ENCODE assay signal across 20 cellular contexts in the genomic region with DNA sequence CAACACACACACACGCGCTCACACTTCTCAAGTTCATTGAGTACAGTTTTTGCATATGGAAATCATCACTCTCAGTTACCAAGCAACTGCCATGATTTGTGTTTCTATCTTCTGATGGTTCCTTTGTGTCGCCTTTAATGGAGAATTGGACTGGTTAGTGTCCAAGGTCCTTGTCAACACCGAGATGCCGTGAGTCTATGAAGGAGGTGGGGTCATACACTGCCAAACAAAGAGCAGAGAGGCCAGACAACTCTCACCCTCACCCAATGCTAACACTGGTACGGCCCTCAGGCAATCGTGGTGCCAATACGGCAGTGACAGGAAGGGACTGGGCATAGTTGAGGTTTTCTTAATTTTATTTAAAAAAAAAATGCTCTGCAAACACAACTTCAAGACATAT. TPM values are rescaled to one million over a fixed set of nuclear protein-coding genes. Genes with fewer than 3 reads are reported as not detected.
A peak's percentile ranks its signal among the peaks of the same experiment; 100 is the strongest.
DNase-seq lines count a peak whose midpoint lies in the region; ATAC-seq and TF ChIP-seq lines count a peak whose summit lies in the region.
"Had no signal": no experiment of that assay in that cellular context is flagged by ENCODE, and none has a peak within 500 bp of the region (broad histone marks: within the 10 kb centered on the region; RNA-seq: fewer than 3 reads in every experiment).

No MANE protein-coding gene starts in this region.

- ATAC-seq in right cardiac atrium: peak; percentile 56 to 85
- no peak for ATAC-seq in HG03565 (IDR thresholded peaks at IDR 0.05; ENCODE audit: unreplicated experiment)
- ATAC-seq in stimulated activated effector memory CD8-positive, alpha-beta T cell treated with anti-CD3 and anti-CD28 coated beads, Interleukin-12 subunit alpha, Interleukin-12 subunit beta, amount 100 ng/mL, for 72 hours: no peak
- no peak for ATAC-seq in HG03280 (IDR thresholded peaks at IDR 0.05; ENCODE audit: unreplicated experiment)

- H4K20me1 ChIP-seq in Loucy (ENCODE audit: insufficient read depth, low read length, poor library complexity, severe bottlenecking) (no peaks in the 10 kb centered on the region), mammary epithelial cell (ENCODE audit: insufficient read depth, low read length) (no peaks in the 10 kb centered on the region)

- TF ChIP-seq CTCF in Loucy (conservative IDR thresholded peaks at IDR 0.05; ENCODE audit: low read length) (no peak), mammary epithelial cell (conservative IDR thresholded peaks at IDR 0.05 in 1 of 2, IDR thresholded peaks at IDR 0.05 in 1 of 2; ENCODE audit: extremely low read depth in 1 of 2, insufficient read depth in 1 of 2, low read depth in 1 of 2, low read length in 2 of 2) (no peak), osteocyte (IDR thresholded peaks at IDR 0.05) (no peak)

- H3K9ac ChIP-seq in Loucy (ENCODE audit: low read depth, low read length, poor library complexity, severe bottlenecking) (no peak overlapping the region), mammary epithelial cell (ENCODE audit: insufficient read depth, low read length) (no peak overlapping the region)

- no peaks in the 10 kb centered on the region for H3K9me2 ChIP-seq in Loucy (replicated peaks; ENCODE audit: low read depth, low read length)

- H3K36me3 Mint-ChIP-seq in osteocyte (ENCODE audit: unreplicated experiment): no peaks in the 10 kb centered on the region
- H3K36me3 Mint-ChIP-seq in stimulated activated effector memory CD8-positive, alpha-beta T cell treated with anti-CD3 and anti-CD28 coated beads, Interleukin-12 subunit alpha, Interleukin-12 subunit beta, amount 100 ng/mL, for 72 hours: no peaks in the 10 kb centered on the region
- H3K36me3 Mint-ChIP-seq: IgD-negative memory B cell had no signal

- no peak overlapping the region for H3K4me3 Mint-ChIP-seq in osteocyte (ENCODE audit: unreplicated experiment)
- no peak overlapping the region for H3K4me3 Mint-ChIP-seq in stimulated activated effector memory CD8-positive, alpha-beta T cell treated with anti-CD3 and anti-CD28 coated beads, Interleukin-12 subunit alpha, Interleukin-12 subunit beta, amount 100 ng/mL, for 72 hours
- H3K4me3 Mint-ChIP-seq: B cell, IgD-negative memory B cell had no signal

- WGBS in mammary epithelial cell (ENCODE audit: low coverage, missing lambda C conversion rate): 97% methylated on average over 8 of the region's 8 CpGs
- WGBS in right cardiac atrium: 55% methylated on average over 8 of the region's 8 CpGs

- no TSS peak for BruUV-seq in mammary epithelial cell (replicated peaks; lab: Mats Ljungman, UMichigan)

- peaks cover 44% of the 10 kb centered on the region for H3K4me1 Mint-ChIP-seq in osteocyte (ENCODE audit: unreplicated experiment)
- H3K4me1 Mint-ChIP-seq in stimulated activated effector memory CD8-positive, alpha-beta T cell treated with anti-CD3 and anti-CD28 coated beads, Interleukin-12 subunit alpha, Interleukin-12 subunit beta, amount 100 ng/mL, for 72 hours: no peaks in the 10 kb centered on the region
- H3K4me1 Mint-ChIP-seq: B cell, IgD-negative memory B cell had no signal

- peaks cover 36% of the 10 kb centered on the region for H3K4me1 ChIP-seq in Loucy (ENCODE audit: insufficient read depth, low read length, poor library complexity, severe bottlenecking)
- peaks cover 37% of the 10 kb centered on the region for H3K4me1 ChIP-seq in mammary epithelial cell (ENCODE audit: insufficient read depth, low read length)
- H3K4me1 ChIP-seq in right cardiac atrium (ENCODE audit: control insufficient read depth, insufficient read depth, low read length): no peaks in the 10 kb centered on the region
- H3K4me1 ChIP-seq: spleen, thyroid gland had no signal

- no peaks in the 10 kb centered on the region for H3K9me3 ChIP-seq in Loucy (ENCODE audit: insufficient read depth, low read depth, low read length)
- no peaks in the 10 kb centered on the region for H3K9me3 ChIP-seq in mammary epithelial cell (replicated peaks; ENCODE audit: insufficient read depth, low read length)
- no peaks in the 10 kb centered on the region for H3K9me3 ChIP-seq in right cardiac atrium (ENCODE audit: control insufficient read depth, low read length)
- H3K9me3 ChIP-seq: esophagus squamous epithelium, spleen, thyroid gland had no signal

- H3K27ac ChIP-seq in mammary epithelial cell (ENCODE audit: insufficient read depth, low read depth, low read length): peak overlapping the region; percentile 40
- H3K27ac ChIP-seq in right cardiac atrium (ENCODE audit: low read length): no peak overlapping the region
- H3K27ac ChIP-seq: spleen, thyroid gland had no signal

- H3K27me3 Mint-ChIP-seq in osteocyte (ENCODE audit: unreplicated experiment): no peaks in the 10 kb centered on the region
- H3K27me3 Mint-ChIP-seq: B cell had no signal

- H2AFZ ChIP-seq in Loucy (ENCODE audit: low read length) (0 out of 2 replicates have a peak overlapping the region, but pooled peaks have one; percentile 44), mammary epithelial cell (ENCODE audit: low read depth, low read length) (no peak overlapping the region)

- no peaks in the 10 kb centered on the region for H3K27me3 ChIP-seq in Loucy (ENCODE audit: insufficient read depth, low read length, poor library complexity, severe bottlenecking)
- no peaks in the 10 kb centered on the region for H3K27me3 ChIP-seq in mammary epithelial cell (ENCODE audit: insufficient read depth, low read length)
- no peaks in the 10 kb centered on the region for H3K27me3 ChIP-seq in right cardiac atrium (ENCODE audit: control insufficient read depth, insufficient read depth)
- H3K27me3 ChIP-seq: esophagus squamous epithelium, spleen, thyroid gland had no signal

- H3K79me2 ChIP-seq in Loucy (ENCODE audit: insufficient read depth, low read length): no peaks in the 10 kb centered on the region
- H3K79me2 ChIP-seq in mammary epithelial cell (ENCODE audit: insufficient read depth, low read length): no peaks in the 10 kb centered on the region

- no peaks in the 10 kb centered on the region for H3K9me3 Mint-ChIP-seq in osteocyte (ENCODE audit: unreplicated experiment)
- no peaks in the 10 kb centered on the region for H3K9me3 Mint-ChIP-seq in stimulated activated effector memory CD8-positive, alpha-beta T cell treated with anti-CD3 and anti-CD28 coated beads, Interleukin-12 subunit alpha, Interleukin-12 subunit beta, amount 100 ng/mL, for 72 hours
- H3K9me3 Mint-ChIP-seq: IgD-negative memory B cell had no signal

- DNase-seq in mammary epithelial cell: no peak
- DNase-seq in right cardiac atrium: no peak
- no peak for DNase-seq in osteocyte (ENCODE audit: extremely low spot score, unreplicated experiment)
- DNase-seq in stimulated activated effector memory CD8-positive, alpha-beta T cell treated with anti-CD3 and anti-CD28 coated beads, Interleukin-12 subunit alpha, Interleukin-12 subunit beta, amount 100 ng/mL, for 72 hours (ENCODE audit: low spot score in 2 of 2): no peak
- DNase-seq in NCI-H2081 (lab: John Stamatoyannopoulos, UW): no peak
- DNase-seq: activated CD4-positive, alpha-beta T cell treated with anti-CD3 and anti-CD28 coated beads for 4 hours; activated CD8-positive, alpha-beta memory T cell treated with anti-CD3 and anti-CD28 coated beads, Interleukin-2, amount 50 U/mL, for 48 hours; activated naive CD4-positive, alpha-beta T cell treated with Interleukin-2 at 50 U/mL for 16 hours; esophagus squamous epithelium; NCI-H2081 treated with DMSO at 0.1 percent for 48 hours; NCI-H524 treated with DMSO at 0.1 percent for 48 hours; OCI-M1; posterior cingulate gyrus; spleen; thyroid gland had no signal

- CTCF ChIA-PET in mammary epithelial cell (lab: Charles Lee; ENCODE audit: low non-redundant PET): no interaction called here

- H3K4me3 ChIP-seq in Loucy (ENCODE audit: low read length, poor library complexity, severe bottlenecking) (no peak overlapping the region), mammary epithelial cell (replicated peaks in 1 of 3; ENCODE audit: insufficient read depth in 1 of 3, low read depth in 2 of 3, low read length in 3 of 3) (no peak overlapping the region), right cardiac atrium (ENCODE audit: low read length) (no peak overlapping the region)
- H3K4me3 ChIP-seq: esophagus squamous epithelium, spleen, thyroid gland had no signal

- no peak overlapping the region for H3K4me2 ChIP-seq in Loucy (ENCODE audit: low read depth, low read length, poor library complexity, severe bottlenecking)
- H3K4me2 ChIP-seq in mammary epithelial cell (ENCODE audit: insufficient read depth, low read depth, low read length): peak overlapping the region; percentile 48

- H3F3A ChIP-seq in Loucy (ENCODE audit: low read depth): no peaks in the 10 kb centered on the region

- intact Hi-C loops in mammary epithelial cell (cut with micrococcal nuclease) (no loop called here), right cardiac atrium (cut with DNase I) (no loop called here)

- in situ Hi-C loops in mammary epithelial cell (cut with MboI; ENCODE audit: low sequenced_read_pairs in 2 of 2): no loop called here

- H3K36me3 ChIP-seq in Loucy (ENCODE audit: insufficient read depth, low read length) (no peaks in the 10 kb centered on the region), mammary epithelial cell (ENCODE audit: insufficient read depth, low read length) (no peaks in the 10 kb centered on the region)
- H3K36me3 ChIP-seq: esophagus squamous epithelium, spleen, thyroid gland had no signal

- dilution Hi-C loops in mammary epithelial cell (cut with HindIII; ENCODE audit: low sequenced_read_pairs): no loop called here

- peak overlapping the region; percentile 25 for H3K27ac Mint-ChIP-seq in osteocyte (ENCODE audit: unreplicated experiment)
- H3K27ac Mint-ChIP-seq in stimulated activated effector memory CD8-positive, alpha-beta T cell treated with anti-CD3 and anti-CD28 coated beads, Interleukin-12 subunit alpha, Interleukin-12 subunit beta, amount 100 ng/mL, for 72 hours: no peak overlapping the region
- H3K27ac Mint-ChIP-seq: B cell, IgD-negative memory B cell had no signal

RNA-seq across cellular contexts. Expression of gene SERP2, which starts 9.6 kb away (rescaled TPM):
- total RNA-seq in mammary epithelial cell: 1 to 10 TPM in 1 of 2 donors, under 1 TPM in 1; 0.94 to 3.0 TPM
- polyA plus RNA-seq in mammary epithelial cell: 0.87 TPM
- polyA minus RNA-seq in mammary epithelial cell: 6.7 TPM
- 10 to 100 TPM; 19.4 to 28.2 (median 23.1) TPM for total RNA-seq in right cardiac atrium
- polyA plus RNA-seq in right cardiac atrium: 36.2 TPM
- 7.7 and 8.4 TPM in 2 replicates for total RNA-seq in osteocyte
- total RNA-seq: B cell had no signal
- polyA plus RNA-seq: IgD-negative memory B cell had no signal

Comparison
In these comparisons a context has a peak if more than half of its experiments do, and no peak if none do; other contexts are left out.
1. ATAC-seq: peak in right cardiac atrium (2 of 2); none in HG03565 (single experiment), stimulated activated effector memory CD8-positive, alpha-beta T cell treated with anti-CD3 and anti-CD28 coated beads, Interleukin-12 subunit alpha, Interleukin-12 subunit beta, amount 100 ng/mL, for 72 hours (single experiment) and HG03280 (single experiment).